1 cellular context compared by ENCODE assay signal in genomic region chr20:22490287-22491187, GRCh38.
TF ChIP-seq lines count a peak whose summit lies in the region.

No MANE protein-coding gene starts in this region.

TF ChIP-seq in HepG2, 621 proteins besides CTCF, POLR2A, EP300 and RAD21 (continued from another document and continues in another):
- TF ChIP-seq FUBP1 (CRISPR knock-in tag; IDR thresholded peaks at IDR 0.05; ENCODE audit: borderline replicate concordance) = peak; percentile 32; the same call in 1 of the 2 replicates
- TF ChIP-seq PAF1 (CRISPR knock-in tag; IDR thresholded peaks at IDR 0.05) = no peak
- TF ChIP-seq SMAD3 (CRISPR knock-in tag; IDR thresholded peaks at IDR 0.05) = peak; percentile 82
- no peak for TF ChIP-seq AFF4 (CRISPR knock-in tag; IDR thresholded peaks at IDR 0.05)
- peak; percentile 91 for TF ChIP-seq HDAC2 (CRISPR knock-in tag; IDR thresholded peaks at IDR 0.05)
- peak; percentile 72 for TF ChIP-seq TAF1 (CRISPR knock-in tag; IDR thresholded peaks at IDR 0.05)
- TF ChIP-seq ZNF121 (CRISPR knock-in tag; IDR thresholded peaks at IDR 0.05) = peak; percentile 35; the same call in 1 of the 2 replicates
- TF ChIP-seq ZFP36L2 (CRISPR knock-in tag; IDR thresholded peaks at IDR 0.05) = no peak
- peak; percentile 83; the same call in 1 of the 2 replicates for TF ChIP-seq ARID2 (CRISPR knock-in tag; IDR thresholded peaks at IDR 0.05; ENCODE audit: borderline replicate concordance)
- TF ChIP-seq SMC3 (IDR thresholded peaks at IDR 0.05; ENCODE audit: low read length) = peak; percentile 80
- TF ChIP-seq MTF1 (CRISPR knock-in tag; IDR thresholded peaks at IDR 0.05) = no peak
- peak; percentile 96 for TF ChIP-seq ZNF615 (CRISPR knock-in tag; IDR thresholded peaks at IDR 0.05; ENCODE audit: borderline replicate concordance)
- TF ChIP-seq MTERF4 (CRISPR knock-in tag; IDR thresholded peaks at IDR 0.05) = no peak
- TF ChIP-seq CENPX (CRISPR knock-in tag; IDR thresholded peaks at IDR 0.05) = no peak
- no peak for TF ChIP-seq FOXM1 (CRISPR knock-in tag; IDR thresholded peaks at IDR 0.05)
- TF ChIP-seq NCOA5 (CRISPR knock-in tag; IDR thresholded peaks at IDR 0.05) = no peak; the same call in 1 of the 2 replicates
- TF ChIP-seq KLF9 (CRISPR knock-in tag; IDR thresholded peaks at IDR 0.05; ENCODE audit: low read depth) = peak; percentile 28; the same call in 1 of the 2 replicates
- TF ChIP-seq SKIL (CRISPR knock-in tag; IDR thresholded peaks at IDR 0.05; ENCODE audit: borderline replicate concordance) = peak; percentile 88
- no peak; the same call in none of the 2 replicates for TF ChIP-seq ZNF703 (CRISPR knock-in tag; IDR thresholded peaks at IDR 0.05; ENCODE audit: borderline replicate concordance)
- TF ChIP-seq PLRG1 (conservative IDR thresholded peaks at IDR 0.05) = no peak
- 0 out of 2 replicates have a peak, but pooled peaks have one; percentile 65 for TF ChIP-seq SRY (CRISPR knock-in tag; IDR thresholded peaks at IDR 0.05)
- peak; percentile 78; the same call in 1 of the 2 replicates for TF ChIP-seq ZSCAN30 (CRISPR knock-in tag; IDR thresholded peaks at IDR 0.05)
- TF ChIP-seq MAFG (CRISPR knock-in tag; IDR thresholded peaks at IDR 0.05) = 0 out of 2 replicates have a peak, but pooled peaks have one; percentile 10
- peak; percentile 32; the same call in 1 of the 2 replicates for TF ChIP-seq ZBTB25 (CRISPR knock-in tag; IDR thresholded peaks at IDR 0.05)
- TF ChIP-seq RARG (CRISPR knock-in tag; IDR thresholded peaks at IDR 0.05; ENCODE audit: low read depth) = no peak
- TF ChIP-seq GLMP (CRISPR knock-in tag; IDR thresholded peaks at IDR 0.05; ENCODE audit: borderline replicate concordance) = no peak
- peak; percentile 83; the same call in 1 of the 2 replicates for TF ChIP-seq RXRB (CRISPR knock-in tag; IDR thresholded peaks at IDR 0.05; ENCODE audit: borderline replicate concordance)
- TF ChIP-seq ISL2 (CRISPR knock-in tag; IDR thresholded peaks at IDR 0.05) = peak; percentile 91
- no peak for TF ChIP-seq PBX2 (CRISPR knock-in tag; IDR thresholded peaks at IDR 0.05)
- peak; percentile 45 for TF ChIP-seq KLF12 (CRISPR knock-in tag; IDR thresholded peaks at IDR 0.05; ENCODE audit: borderline replicate concordance)
- 0 out of 2 replicates have a peak, but pooled peaks have one; percentile 46 for TF ChIP-seq ZNF629 (CRISPR knock-in tag; conservative IDR thresholded peaks at IDR 0.05)
- TF ChIP-seq ZNF230 (CRISPR knock-in tag; IDR thresholded peaks at IDR 0.05) = no peak; the same call in 1 of the 2 replicates
- TF ChIP-seq SP2 (CRISPR knock-in tag; IDR thresholded peaks at IDR 0.05) = no peak
- TF ChIP-seq STAT6 (CRISPR knock-in tag; IDR thresholded peaks at IDR 0.05; ENCODE audit: borderline replicate concordance) = peak; percentile 99
- TF ChIP-seq KDM6A (CRISPR knock-in tag; IDR thresholded peaks at IDR 0.05; ENCODE audit: low read depth) = 0 out of 2 replicates have a peak, but pooled peaks have one; percentile 34
- TF ChIP-seq IKZF4 (CRISPR knock-in tag; IDR thresholded peaks at IDR 0.05; ENCODE audit: borderline replicate concordance, low read depth, not compliant biosample characterization) = peak; percentile 76
- peak; percentile 100 for TF ChIP-seq HNF1B (CRISPR knock-in tag; IDR thresholded peaks at IDR 0.05)
- peak; percentile 92 for TF ChIP-seq SOX13 (IDR thresholded peaks at IDR 0.05)
- TF ChIP-seq SOX13 (CRISPR knock-in tag; conservative IDR thresholded peaks at IDR 0.05 in 1 of 2, IDR thresholded peaks at IDR 0.05 in 1 of 2) = peak in 1 of 2 experiments; percentile 99; a peak in 2 of 4 replicates
- no peak for TF ChIP-seq SRF (IDR thresholded peaks at IDR 0.05; ENCODE audit: low read depth, low read length)
- peak; percentile 58; the same call in 1 of the 2 replicates for TF ChIP-seq THRA (CRISPR knock-in tag; IDR thresholded peaks at IDR 0.05; ENCODE audit: borderline replicate concordance)
- TF ChIP-seq GATA4 (IDR thresholded peaks at IDR 0.05; ENCODE audit: borderline replicate concordance, low read depth) = peak; percentile 77; the same call in 1 of the 2 replicates
- TF ChIP-seq MED8 (CRISPR knock-in tag; IDR thresholded peaks at IDR 0.05; ENCODE audit: insufficient replicate concordance) = no peak
- peak; percentile 73; the same call in 1 of the 2 replicates for TF ChIP-seq TOE1 (CRISPR knock-in tag; IDR thresholded peaks at IDR 0.05)
- TF ChIP-seq RBAK (CRISPR knock-in tag; IDR thresholded peaks at IDR 0.05) = peak; percentile 99
- peak; percentile 83 for TF ChIP-seq ZNF547 (CRISPR knock-in tag; IDR thresholded peaks at IDR 0.05)
- TF ChIP-seq ZNF282 (IDR thresholded peaks at IDR 0.05; ENCODE audit: partially characterized antibody) = no peak
- no peak for TF ChIP-seq REXO4 (CRISPR knock-in tag; IDR thresholded peaks at IDR 0.05; ENCODE audit: borderline replicate concordance)
